ENCODE assay signal across 22 cellular contexts in genomic region chr6:1759877-1760276, GRCh38.
"Had no signal": no experiment of that assay in that cellular context is flagged by ENCODE, and none has a peak within 500 bp of the region (broad histone marks: within the 10 kb centered on the region; RNA-seq: fewer than 3 reads in every experiment).

No MANE protein-coding gene starts in this region.

- H3K4me3 ChIP-seq: coronary artery, esophagus muscularis mucosa, gastroesophageal sphincter, heart left ventricle, hepatocyte, lung, neural progenitor cell, smooth muscle cell, suprapubic skin, vagina had no signal

- H3K27ac ChIP-seq: coronary artery, esophagus muscularis mucosa, foreskin keratinocyte, gastroesophageal sphincter, heart left ventricle, hepatocyte, neural progenitor cell, suprapubic skin, vagina had no signal

- H3K36me3 ChIP-seq: esophagus muscularis mucosa, gastroesophageal sphincter, heart left ventricle, neural progenitor cell, suprapubic skin, vagina had no signal

- H3K9me3 ChIP-seq: esophagus muscularis mucosa, gastroesophageal sphincter, heart left ventricle, suprapubic skin, vagina had no signal

- DNase-seq: dermis blood vessel endothelial cell; effector memory CD4-positive, alpha-beta T cell; foreskin keratinocyte; heart left ventricle; natural killer cell; posterior cingulate gyrus; stimulated activated CD4-positive, alpha-beta T cell treated with anti-CD3 and anti-CD28 coated beads, Interleukin-12 subunit alpha, Interleukin-12 subunit beta, amount 100 ng/mL, for 4 hours; stimulated activated CD4-positive, alpha-beta T cell treated with anti-CD3 and anti-CD28 coated beads, Interleukin-1b, Interleukin-23, amount 100 ng/mL, for 48 hours; stimulated activated CD4-positive, alpha-beta T cell treated with anti-CD3 and anti-CD28 coated beads, Interleukin-4, amount 100 ng/mL, for 1 hour; stimulated activated CD8-positive, alpha-beta memory T cell treated with anti-CD3 and anti-CD28 coated beads, Interleukin-4, amount 100 ng/mL, for 48 hours; stimulated activated naive CD4-positive, alpha-beta T cell; stimulated activated naive CD8-positive, alpha-beta T cell treated with anti-CD3 and anti-CD28 coated beads, Interleukin-15, amount 100 ng/mL, for 72 hours; trophoblast cell had no signal

- H3K4me1 ChIP-seq: esophagus muscularis mucosa, foreskin keratinocyte, gastroesophageal sphincter had no signal
